8 cellular contexts compared by ENCODE assay signal in genomic region chr4:151408380-151408629, GRCh38.
DNase-seq lines count a peak whose midpoint lies in the region; TF ChIP-seq lines count a peak whose summit lies in the region.

No MANE protein-coding gene starts in this region.

- peaks cover 12% of the 10 kb centered on the region for H3K4me1 ChIP-seq in OCI-LY3 (ENCODE audit: low read length)

- TF ChIP-seq CTCF in OCI-LY3 (IDR thresholded peaks at IDR 0.05; ENCODE audit: low read depth, low read length): no peak
- TF ChIP-seq CTCF in fibroblast of mammary gland (conservative IDR thresholded peaks at IDR 0.05; ENCODE audit: control insufficient read depth, insufficient read depth, low read depth, low read length): no peak
- no peak for TF ChIP-seq CTCF in retinal pigment epithelial cell (conservative IDR thresholded peaks at IDR 0.05; ENCODE audit: low read depth, low read length)

- no peaks in the 10 kb centered on the region for H3K9me3 ChIP-seq in OCI-LY3 (ENCODE audit: insufficient read depth, low read length)

- H4K20me1 ChIP-seq in OCI-LY3 (ENCODE audit: insufficient read depth, low read length): no peaks in the 10 kb centered on the region

- peaks cover 62% of the 10 kb centered on the region for H3K27me3 Mint-ChIP-seq in T-helper 1 cell treated with Interleukin-12 subunit alpha and Interleukin-12 subunit beta and Interleukin-4 antibody, amounts not matched to agents 30 μg/mL and 1 μg/mL, for 36 hours (ENCODE audit: low read depth)

- H3K27ac Mint-ChIP-seq in T-helper 1 cell treated with Interleukin-12 subunit alpha and Interleukin-12 subunit beta and Interleukin-4 antibody, amounts not matched to agents 30 μg/mL and 1 μg/mL, for 36 hours: peak overlapping the region; percentile 23

- peak overlapping the region; percentile 72 for H2AFZ ChIP-seq in OCI-LY3 (ENCODE audit: low read depth, low read length)

- no peaks in the 10 kb centered on the region for H3K36me3 Mint-ChIP-seq in T-helper 1 cell treated with Interleukin-12 subunit alpha and Interleukin-12 subunit beta and Interleukin-4 antibody, amounts not matched to agents 30 μg/mL and 1 μg/mL, for 36 hours (ENCODE audit: low read depth)

- no peaks in the 10 kb centered on the region for H3K36me3 ChIP-seq in OCI-LY3 (replicated peaks; ENCODE audit: low read depth, low read length)

- H3K27me3 ChIP-seq in OCI-LY3 (ENCODE audit: low read depth, low read length): peaks cover 20% of the 10 kb centered on the region

- H3K4me3 ChIP-seq in OCI-LY3 (ENCODE audit: low read length) (peak overlapping the region; percentile 83), fibroblast of mammary gland (ENCODE audit: control insufficient read depth, low read depth, low read length) (peak overlapping the region; percentile 57), retinal pigment epithelial cell (ENCODE audit: low read length) (peak overlapping the region; percentile 70)

- no peak for DNase-seq in T-helper 1 cell
- DNase-seq in fibroblast of mammary gland (ENCODE audit: low read depth): no peak
- no peak for DNase-seq in retinal pigment epithelial cell (ENCODE audit: low read depth)
- no peak for DNase-seq in RKO (ENCODE audit: low spot score)
- DNase-seq in DMS153 treated with DMSO at 0.1 percent for 48 hours (lab: John Stamatoyannopoulos, UW; ENCODE audit: unreplicated experiment): no peak
- DNase-seq in activated CD8-positive, alpha-beta memory T cell treated with anti-CD3 and anti-CD28 coated beads for 24 hours: no peak

- H3K4me1 Mint-ChIP-seq in T-helper 1 cell treated with Interleukin-12 subunit alpha and Interleukin-12 subunit beta and Interleukin-4 antibody, amounts not matched to agents 30 μg/mL and 1 μg/mL, for 36 hours (ENCODE audit: low read depth): peaks cover 15% of the 10 kb centered on the region

- peak overlapping the region; percentile 59 for H3K9ac ChIP-seq in OCI-LY3 (ENCODE audit: low read length)

- no peak overlapping the region for H3K27ac ChIP-seq in OCI-LY3 (ENCODE audit: low read length)

- H3K79me2 ChIP-seq in OCI-LY3 (ENCODE audit: low read length): no peaks in the 10 kb centered on the region

- H3K9me3 Mint-ChIP-seq in T-helper 1 cell treated with Interleukin-12 subunit alpha and Interleukin-12 subunit beta and Interleukin-4 antibody, amounts not matched to agents 30 μg/mL and 1 μg/mL, for 36 hours: no peaks in the 10 kb centered on the region

- peak overlapping the region; percentile 88 for H3K4me2 ChIP-seq in OCI-LY3 (ENCODE audit: low read length)

- peak overlapping the region; percentile 79 for H3K4me3 Mint-ChIP-seq in T-helper 1 cell treated with Interleukin-12 subunit alpha and Interleukin-12 subunit beta and Interleukin-4 antibody, amounts not matched to agents 30 μg/mL and 1 μg/mL, for 36 hours
